In genomic region chr1:25614466-25615171, GRCh38 we compare ENCODE assay signal across 1 cellular context.
TF ChIP-seq lines count a peak whose summit lies in the region.

No MANE protein-coding gene starts in this region.

TF ChIP-seq in WTC11, 78 proteins besides CTCF, POLR2A, EP300 and RAD21 (continued from another document):
- TF ChIP-seq ZNF512 (CRISPR knock-in tag; IDR thresholded peaks at IDR 0.05; ENCODE audit: borderline replicate concordance) (no peak), ESRRA (CRISPR knock-in tag; IDR thresholded peaks at IDR 0.05; ENCODE audit: borderline replicate concordance) (no peak), ATF6 (CRISPR knock-in tag; IDR thresholded peaks at IDR 0.05) (no peak), E2F4 (CRISPR knock-in tag; IDR thresholded peaks at IDR 0.05; ENCODE audit: borderline replicate concordance, low read depth) (no peak), GTF2I (CRISPR knock-in tag; conservative IDR thresholded peaks at IDR 0.05) (no peak)
